In genomic region chr15:31497838-31498237, GRCh38 we compare ENCODE assay signal across 14 cellular contexts.
DNase-seq lines count a peak whose midpoint lies in the region; ATAC-seq and TF ChIP-seq lines count a peak whose summit lies in the region.
"Had no signal": no experiment of that assay in that cellular context is flagged by ENCODE, and none has a peak within 500 bp of the region (broad histone marks: within the 10 kb centered on the region; RNA-seq: fewer than 3 reads in every experiment).

No MANE protein-coding gene starts in this region.

- ATAC-seq in left cardiac atrium (no peak), gastrocnemius medialis (no peak)
- ATAC-seq: GM12878 had no signal

- peak; percentile 26 for DNase-seq in right atrium auricular region (ENCODE audit: low spot score)
- DNase-seq in left cardiac atrium, result no peak
- peak; percentile 28 for DNase-seq in chondrocyte (ENCODE audit: low spot score)
- peak; percentile 6 for DNase-seq in mucosa of gallbladder (ENCODE audit: low spot score)
- DNase-seq in activated CD4-positive, alpha-beta T cell treated with anti-CD3 and anti-CD28 coated beads, Interleukin-2, amount 50 U/mL, for 48 hours, result no peak
- DNase-seq in gastrocnemius medialis, result no peak
- DNase-seq in hippocampal formation (lab: John Stamatoyannopoulos, UW), result no peak
- DNase-seq: C1 segment of cervical spinal cord; Calu3; CD4-positive, alpha-beta T cell; DMS79; GM23248 had no signal

- in situ Hi-C loops in gastrocnemius medialis (cut with MboI; ENCODE audit: low sequenced_read_pairs in 4 of 4), result loop anchor here in 1 of 4 donors (5.0 kb wide), 1 partner anchor 296 kb away; no protein-coding TSS in a partner anchor

- H3K36me3 ChIP-seq in right atrium auricular region (no peaks in the 10 kb centered on the region), gastrocnemius medialis (no peaks in the 10 kb centered on the region)

- H3K4me3 ChIP-seq in right atrium auricular region, result no peak overlapping the region
- no peak overlapping the region for H3K4me3 ChIP-seq in gastrocnemius medialis
- H3K4me3 ChIP-seq: GM12878, GM23248 had no signal

- no peak overlapping the region for H3K27ac ChIP-seq in right atrium auricular region
- H3K27ac ChIP-seq in gastrocnemius medialis, result no peak overlapping the region
- H3K27ac ChIP-seq: GM23248 had no signal

- intact Hi-C loops in left cardiac atrium (cut with DNase I) (loop anchor here in 1 of 2 donors (10.0 kb wide), 1 partner anchor 57 kb away; no protein-coding TSS in a partner anchor), gastrocnemius medialis (cut with DNase I; ENCODE audit: low total_unique reads) (loop anchor here (10.0 kb wide), 1 partner anchor 833 kb away; no protein-coding TSS in a partner anchor)

- TF ChIP-seq CTCF in right atrium auricular region (IDR thresholded peaks at IDR 0.05) (no peak), chondrocyte (IDR thresholded peaks at IDR 0.05) (no peak), gastrocnemius medialis (IDR thresholded peaks at IDR 0.05 in 4 of 5, conservative IDR thresholded peaks at IDR 0.05 in 1 of 5) (no peak)

- H3K36me3 Mint-ChIP-seq in chondrocyte (ENCODE audit: low read depth), result peaks cover 3% of the 10 kb centered on the region

- peaks cover 12% of the 10 kb centered on the region for H3K9me3 Mint-ChIP-seq in chondrocyte (ENCODE audit: low read depth)

- peaks cover 0 to 5% of the 10 kb centered on the region in 2 donors for H3K9me3 ChIP-seq in right atrium auricular region
- H3K9me3 ChIP-seq in gastrocnemius medialis, result no peaks in the 10 kb centered on the region

- H3K27me3 Mint-ChIP-seq in chondrocyte (ENCODE audit: low read depth), result no peaks in the 10 kb centered on the region
- H3K27me3 Mint-ChIP-seq: B cell; CD4-positive, alpha-beta T cell had no signal

- H3K4me3 Mint-ChIP-seq in chondrocyte (ENCODE audit: unreplicated experiment), result no peak overlapping the region
- H3K4me3 Mint-ChIP-seq: B cell; CD4-positive, alpha-beta T cell had no signal

- H3K4me1 ChIP-seq in right atrium auricular region (no peaks in the 10 kb centered on the region), gastrocnemius medialis (no peaks in the 10 kb centered on the region)

- H3K27ac Mint-ChIP-seq in chondrocyte (ENCODE audit: unreplicated experiment), result no peak overlapping the region
- H3K27ac Mint-ChIP-seq: B cell; CD4-positive, alpha-beta T cell had no signal

- H3K27me3 ChIP-seq in right atrium auricular region (no peaks in the 10 kb centered on the region), gastrocnemius medialis (no peaks in the 10 kb centered on the region)

- TF ChIP-seq POLR2A in gastrocnemius medialis (IDR thresholded peaks at IDR 0.05), result no peak

- no peaks in the 10 kb centered on the region for H3K4me1 Mint-ChIP-seq in chondrocyte (ENCODE audit: low read depth)
- H3K4me1 Mint-ChIP-seq: B cell had no signal

Comparison
In these comparisons a context has a peak if more than half of its experiments do, and no peak if none do; other contexts are left out.
1. DNase-seq: peak in right atrium auricular region (single experiment), chondrocyte (single experiment) and mucosa of gallbladder (single experiment); none in left cardiac atrium (single experiment), activated CD4-positive, alpha-beta T cell treated with anti-CD3 and anti-CD28 coated beads, Interleukin-2, amount 50 U/mL, for 48 hours (0 of 2), gastrocnemius medialis (0 of 2) and hippocampal formation (0 of 2).